ENCODE assay signal across 15 cellular contexts in the genomic region with DNA sequence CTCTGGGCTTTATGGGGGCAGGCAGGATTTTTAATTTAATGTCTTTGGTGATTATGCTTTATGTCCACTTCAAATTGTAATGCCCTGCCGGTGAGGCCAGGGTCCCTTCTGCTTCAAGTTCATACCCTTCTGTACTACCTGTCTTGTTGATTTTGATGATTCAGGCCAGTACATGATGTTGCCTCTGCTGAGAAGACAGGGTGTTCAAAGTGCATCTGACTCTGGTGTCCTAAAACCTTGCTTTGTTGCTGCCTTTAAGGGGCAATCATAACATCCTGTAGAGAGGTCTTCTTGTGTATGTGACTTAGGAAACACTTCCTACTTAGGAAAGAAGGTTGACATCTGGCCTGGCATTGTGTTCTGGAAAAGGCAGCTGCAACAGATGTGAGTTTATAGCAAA.
DNase-seq lines count a peak whose midpoint lies in the region; ATAC-seq and TF ChIP-seq lines count a peak whose summit lies in the region.
"Had no signal": no experiment of that assay in that cellular context is flagged by ENCODE, and none has a peak within 500 bp of the region (broad histone marks: within the 10 kb centered on the region; RNA-seq: fewer than 3 reads in every experiment).

No MANE protein-coding gene starts in this region.

- no peak overlapping the region for H3K4me3 Mint-ChIP-seq in nephron
- H3K4me3 Mint-ChIP-seq: activated T-helper 1 cell treated with anti-CD3 and anti-CD28 coated beads, Interleukin-12 subunit alpha, Interleukin-12 subunit beta, Interleukin-2, Interleukin-4 antibody, amounts not matched to agents 30 ng/mL and 10 ng/mL and 1 ng/mL, durations not matched to agents 14 hours and 24 hours and 36 hours; B cell; dendritic cell treated with granulocyte-macrophage colony-stimulating factor and Interleukin-4, amounts not matched to agents 40 ng/mL and 50 ng/mL, for 4 days had no signal

- H3K4me1 Mint-ChIP-seq in nephron: peaks cover 33% of the 10 kb centered on the region

- H3K9ac ChIP-seq in fibroblast of lung (ENCODE audit: insufficient read depth, low read length): no peak overlapping the region

- H3K9me3 ChIP-seq in fibroblast of lung (ENCODE audit: control insufficient read depth, insufficient read depth, low read depth, low read length): no peaks in the 10 kb centered on the region
- H3K9me3 ChIP-seq in A673 (ENCODE audit: low read depth, low read length, poor library complexity, severe bottlenecking): no peaks in the 10 kb centered on the region

- H3K27ac ChIP-seq in fibroblast of lung (ENCODE audit: insufficient read depth, low read length): peak overlapping the region; percentile 92
- H3K27ac ChIP-seq in A673 (ENCODE audit: low read depth, low read length, poor library complexity, severe bottlenecking): no peak overlapping the region
- H3K27ac ChIP-seq: RWPE1 had no signal

- POLR2A ChIA-PET in A673 (lab: Charles Lee; ENCODE audit: low non-redundant PET): no interaction called here

- H3K4me3 ChIP-seq in AG10803 (ENCODE audit: low read length): no peak overlapping the region
- H3K4me3 ChIP-seq in fibroblast of lung (replicated peaks in 1 of 4; ENCODE audit: control extremely low read depth in 1 of 4, insufficient read depth in 1 of 4, low read depth in 3 of 4, low read length in 4 of 4): no peak overlapping the region
- no peak overlapping the region for H3K4me3 ChIP-seq in A673 (ENCODE audit: low read depth, low read length, poor library complexity, severe bottlenecking)

- BruUV-seq in A673 (replicated peaks; lab: Mats Ljungman, UMichigan): no TSS peak

- H3K27me3 Mint-ChIP-seq in nephron (ENCODE audit: low read depth): peaks cover 3% of the 10 kb centered on the region

- no peaks in the 10 kb centered on the region for H4K20me1 ChIP-seq in fibroblast of lung (ENCODE audit: control insufficient read depth, extremely low read depth, insufficient read depth, low read length)

- CTCF ChIA-PET in A673 (lab: Charles Lee): no interaction called here

- peak overlapping the region in 2 of 3 experiments; percentile 4 to 42 for H3K27ac Mint-ChIP-seq in nephron
- H3K27ac Mint-ChIP-seq: activated T-helper 1 cell treated with anti-CD3 and anti-CD28 coated beads, Interleukin-12 subunit alpha, Interleukin-12 subunit beta, Interleukin-2, Interleukin-4 antibody, amounts not matched to agents 30 ng/mL and 10 ng/mL and 1 ng/mL, durations not matched to agents 14 hours and 24 hours and 36 hours; B cell had no signal

- TF ChIP-seq CTCF in AG10803 (conservative IDR thresholded peaks at IDR 0.05; ENCODE audit: low read length): no peak
- no peak for TF ChIP-seq CTCF in fibroblast of lung (conservative IDR thresholded peaks at IDR 0.05 in 1 of 2, IDR thresholded peaks at IDR 0.05 in 1 of 2; ENCODE audit: low read depth in 1 of 2, low read length in 2 of 2)
- no peak for TF ChIP-seq CTCF in nephron (IDR thresholded peaks at IDR 0.05; ENCODE audit: unreplicated experiment in 3 of 3)
- no peak for TF ChIP-seq CTCF in A673 (conservative IDR thresholded peaks at IDR 0.05; ENCODE audit: low read depth, low read length)

- H3K4me1 ChIP-seq in fibroblast of lung (ENCODE audit: control insufficient read depth, extremely low read depth, insufficient read depth, low read length): peaks cover 39% of the 10 kb centered on the region
- peaks cover 5% of the 10 kb centered on the region for H3K4me1 ChIP-seq in A673 (ENCODE audit: insufficient read depth, low read length, poor library complexity, severe bottlenecking)

- ATAC-seq in stimulated activated naive CD8-positive, alpha-beta T cell treated with anti-CD3 and anti-CD28 coated beads, Interleukin-15, Interleukin-2, amounts not matched to agents 100 U/mL and 50 U/mL, for 24 hours: no peak
- no peak for ATAC-seq in GM19328 (IDR thresholded peaks at IDR 0.05; ENCODE audit: unreplicated experiment)

- H2AFZ ChIP-seq in fibroblast of lung (ENCODE audit: low read length): no peak overlapping the region

- H3K36me3 Mint-ChIP-seq in nephron (ENCODE audit: low read depth): no peaks in the 10 kb centered on the region

- DNase-seq in AG10803 (ENCODE audit: low read depth) (peak; percentile 12), LHCN-M2 (ENCODE audit: low read depth) (peak; percentile 29), fibroblast of lung (ENCODE audit: low read depth in 2 of 2) (no peak), A673 (ENCODE audit: low spot score) (no peak), epidermal melanocyte (ENCODE audit: insufficient read length, low spot score) (no peak)
- no peak for DNase-seq in stimulated activated naive CD8-positive, alpha-beta T cell treated with anti-CD3 and anti-CD28 coated beads, Interleukin-15, Interleukin-2, amounts not matched to agents 100 U/mL and 50 U/mL, for 24 hours
- DNase-seq: NCI-H748 treated with DMSO at 0.1 percent for 48 hours, occipital lobe, T-helper 9 cell had no signal

- intact Hi-C loops in A673 (cut with micrococcal nuclease; ENCODE audit: unreplicated experiment): loop anchor here (5.0 to 10.0 kb wide), 3 partner anchors 63 to 637 kb away; no protein-coding TSS in a partner anchor

- no peak overlapping the region for H3K4me2 ChIP-seq in fibroblast of lung (ENCODE audit: extremely low read depth, insufficient read depth, low read length)

- peaks cover 23% of the 10 kb centered on the region for H3K9me3 Mint-ChIP-seq in nephron
- H3K9me3 Mint-ChIP-seq: activated T-helper 1 cell treated with anti-CD3 and anti-CD28 coated beads, Interleukin-12 subunit alpha, Interleukin-12 subunit beta, Interleukin-2, Interleukin-4 antibody, amounts not matched to agents 30 ng/mL and 10 ng/mL and 1 ng/mL, durations not matched to agents 14 hours and 24 hours and 36 hours; dendritic cell treated with granulocyte-macrophage colony-stimulating factor and Interleukin-4, amounts not matched to agents 40 ng/mL and 50 ng/mL, for 4 days had no signal

- H3K36me3 ChIP-seq in fibroblast of lung (ENCODE audit: control insufficient read depth, insufficient read depth, low read length): no peaks in the 10 kb centered on the region
- no peaks in the 10 kb centered on the region for H3K36me3 ChIP-seq in A673 (ENCODE audit: insufficient read depth, low read length, poor library complexity, severe bottlenecking)

- H3K27me3 ChIP-seq in fibroblast of lung (ENCODE audit: control insufficient read depth, insufficient read depth, low read length): no peaks in the 10 kb centered on the region
- H3K27me3 ChIP-seq in A673 (replicated peaks; ENCODE audit: insufficient read depth, low read depth, low read length, poor library complexity): no peaks in the 10 kb centered on the region

- H3K79me2 ChIP-seq in fibroblast of lung (ENCODE audit: control insufficient read depth, insufficient read depth, low read length): no peaks in the 10 kb centered on the region

Comparison
In these comparisons a context has a peak if more than half of its experiments do, and no peak if none do; other contexts are left out.
1. DNase-seq: peak in AG10803 (single experiment) and LHCN-M2 (single experiment); none in fibroblast of lung (0 of 2), A673 (single experiment), stimulated activated naive CD8-positive, alpha-beta T cell treated with anti-CD3 and anti-CD28 coated beads, Interleukin-15, Interleukin-2, amounts not matched to agents 100 U/mL and 50 U/mL, for 24 hours (single experiment) and epidermal melanocyte (single experiment).